1 cellular context compared by ENCODE assay signal in genomic region chrX:135737361-135738071, GRCh38.
TF ChIP-seq lines count a peak whose summit lies in the region.

No MANE protein-coding gene starts in this region.

TF ChIP-seq in HCT116, 20 proteins besides CTCF, POLR2A, EP300 and RAD21:
- TF ChIP-seq, protein P1, sequence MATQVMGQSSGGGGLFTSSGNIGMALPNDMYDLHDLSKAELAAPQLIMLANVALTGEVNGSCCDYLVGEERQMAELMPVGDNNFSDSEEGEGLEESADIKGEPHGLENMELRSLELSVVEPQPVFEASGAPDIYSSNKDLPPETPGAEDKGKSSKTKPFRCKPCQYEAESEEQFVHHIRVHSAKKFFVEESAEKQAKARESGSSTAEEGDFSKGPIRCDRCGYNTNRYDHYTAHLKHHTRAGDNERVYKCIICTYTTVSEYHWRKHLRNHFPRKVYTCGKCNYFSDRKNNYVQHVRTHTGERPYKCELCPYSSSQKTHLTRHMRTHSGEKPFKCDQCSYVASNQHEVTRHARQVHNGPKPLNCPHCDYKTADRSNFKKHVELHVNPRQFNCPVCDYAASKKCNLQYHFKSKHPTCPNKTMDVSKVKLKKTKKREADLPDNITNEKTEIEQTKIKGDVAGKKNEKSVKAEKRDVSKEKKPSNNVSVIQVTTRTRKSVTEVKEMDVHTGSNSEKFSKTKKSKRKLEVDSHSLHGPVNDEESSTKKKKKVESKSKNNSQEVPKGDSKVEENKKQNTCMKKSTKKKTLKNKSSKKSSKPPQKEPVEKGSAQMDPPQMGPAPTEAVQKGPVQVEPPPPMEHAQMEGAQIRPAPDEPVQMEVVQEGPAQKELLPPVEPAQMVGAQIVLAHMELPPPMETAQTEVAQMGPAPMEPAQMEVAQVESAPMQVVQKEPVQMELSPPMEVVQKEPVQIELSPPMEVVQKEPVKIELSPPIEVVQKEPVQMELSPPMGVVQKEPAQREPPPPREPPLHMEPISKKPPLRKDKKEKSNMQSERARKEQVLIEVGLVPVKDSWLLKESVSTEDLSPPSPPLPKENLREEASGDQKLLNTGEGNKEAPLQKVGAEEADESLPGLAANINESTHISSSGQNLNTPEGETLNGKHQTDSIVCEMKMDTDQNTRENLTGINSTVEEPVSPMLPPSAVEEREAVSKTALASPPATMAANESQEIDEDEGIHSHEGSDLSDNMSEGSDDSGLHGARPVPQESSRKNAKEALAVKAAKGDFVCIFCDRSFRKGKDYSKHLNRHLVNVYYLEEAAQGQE (IDR thresholded peaks at IDR 0.05; ENCODE audit: low read depth) = no peak
- TF ChIP-seq EZH2phosphoT487 (IDR thresholded peaks at IDR 0.05; ENCODE audit: borderline replicate concordance) = no peak
- TF ChIP-seq, protein P2, sequence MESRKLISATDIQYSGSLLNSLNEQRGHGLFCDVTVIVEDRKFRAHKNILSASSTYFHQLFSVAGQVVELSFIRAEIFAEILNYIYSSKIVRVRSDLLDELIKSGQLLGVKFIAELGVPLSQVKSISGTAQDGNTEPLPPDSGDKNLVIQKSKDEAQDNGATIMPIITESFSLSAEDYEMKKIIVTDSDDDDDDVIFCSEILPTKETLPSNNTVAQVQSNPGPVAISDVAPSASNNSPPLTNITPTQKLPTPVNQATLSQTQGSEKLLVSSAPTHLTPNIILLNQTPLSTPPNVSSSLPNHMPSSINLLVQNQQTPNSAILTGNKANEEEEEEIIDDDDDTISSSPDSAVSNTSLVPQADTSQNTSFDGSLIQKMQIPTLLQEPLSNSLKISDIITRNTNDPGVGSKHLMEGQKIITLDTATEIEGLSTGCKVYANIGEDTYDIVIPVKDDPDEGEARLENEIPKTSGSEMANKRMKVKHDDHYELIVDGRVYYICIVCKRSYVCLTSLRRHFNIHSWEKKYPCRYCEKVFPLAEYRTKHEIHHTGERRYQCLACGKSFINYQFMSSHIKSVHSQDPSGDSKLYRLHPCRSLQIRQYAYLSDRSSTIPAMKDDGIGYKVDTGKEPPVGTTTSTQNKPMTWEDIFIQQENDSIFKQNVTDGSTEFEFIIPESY (IDR thresholded peaks at IDR 0.05; ENCODE audit: extremely low read depth, insufficient replicate concordance, low read length) = no peak
- no peak for TF ChIP-seq ELF1 (IDR thresholded peaks at IDR 0.05; ENCODE audit: borderline replicate concordance, low read depth)
- no peak for TF ChIP-seq YY1 (IDR thresholded peaks at IDR 0.05; ENCODE audit: extremely low read depth, insufficient replicate concordance, low read depth, low read length)
- TF ChIP-seq ZFX (IDR thresholded peaks at IDR 0.05) = no peak
- TF ChIP-seq TCF7L2 (IDR thresholded peaks at IDR 0.05; ENCODE audit: borderline replicate concordance, extremely low read depth, insufficient read depth, insufficient read length) = no peak
- TF ChIP-seq, protein P3, sequence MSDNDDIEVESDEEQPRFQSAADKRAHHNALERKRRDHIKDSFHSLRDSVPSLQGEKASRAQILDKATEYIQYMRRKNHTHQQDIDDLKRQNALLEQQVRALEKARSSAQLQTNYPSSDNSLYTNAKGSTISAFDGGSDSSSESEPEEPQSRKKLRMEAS (IDR thresholded peaks at IDR 0.05) = no peak
